In genomic region chr20:4875578-4876067, GRCh38 we compare ENCODE assay signal across 1 cellular context.
TF ChIP-seq lines count a peak whose summit lies in the region.

No MANE protein-coding gene starts in this region.

TF ChIP-seq in WTC11, 78 proteins besides CTCF, POLR2A, EP300 and RAD21 (continued from another document):
- TF ChIP-seq, protein P1, sequence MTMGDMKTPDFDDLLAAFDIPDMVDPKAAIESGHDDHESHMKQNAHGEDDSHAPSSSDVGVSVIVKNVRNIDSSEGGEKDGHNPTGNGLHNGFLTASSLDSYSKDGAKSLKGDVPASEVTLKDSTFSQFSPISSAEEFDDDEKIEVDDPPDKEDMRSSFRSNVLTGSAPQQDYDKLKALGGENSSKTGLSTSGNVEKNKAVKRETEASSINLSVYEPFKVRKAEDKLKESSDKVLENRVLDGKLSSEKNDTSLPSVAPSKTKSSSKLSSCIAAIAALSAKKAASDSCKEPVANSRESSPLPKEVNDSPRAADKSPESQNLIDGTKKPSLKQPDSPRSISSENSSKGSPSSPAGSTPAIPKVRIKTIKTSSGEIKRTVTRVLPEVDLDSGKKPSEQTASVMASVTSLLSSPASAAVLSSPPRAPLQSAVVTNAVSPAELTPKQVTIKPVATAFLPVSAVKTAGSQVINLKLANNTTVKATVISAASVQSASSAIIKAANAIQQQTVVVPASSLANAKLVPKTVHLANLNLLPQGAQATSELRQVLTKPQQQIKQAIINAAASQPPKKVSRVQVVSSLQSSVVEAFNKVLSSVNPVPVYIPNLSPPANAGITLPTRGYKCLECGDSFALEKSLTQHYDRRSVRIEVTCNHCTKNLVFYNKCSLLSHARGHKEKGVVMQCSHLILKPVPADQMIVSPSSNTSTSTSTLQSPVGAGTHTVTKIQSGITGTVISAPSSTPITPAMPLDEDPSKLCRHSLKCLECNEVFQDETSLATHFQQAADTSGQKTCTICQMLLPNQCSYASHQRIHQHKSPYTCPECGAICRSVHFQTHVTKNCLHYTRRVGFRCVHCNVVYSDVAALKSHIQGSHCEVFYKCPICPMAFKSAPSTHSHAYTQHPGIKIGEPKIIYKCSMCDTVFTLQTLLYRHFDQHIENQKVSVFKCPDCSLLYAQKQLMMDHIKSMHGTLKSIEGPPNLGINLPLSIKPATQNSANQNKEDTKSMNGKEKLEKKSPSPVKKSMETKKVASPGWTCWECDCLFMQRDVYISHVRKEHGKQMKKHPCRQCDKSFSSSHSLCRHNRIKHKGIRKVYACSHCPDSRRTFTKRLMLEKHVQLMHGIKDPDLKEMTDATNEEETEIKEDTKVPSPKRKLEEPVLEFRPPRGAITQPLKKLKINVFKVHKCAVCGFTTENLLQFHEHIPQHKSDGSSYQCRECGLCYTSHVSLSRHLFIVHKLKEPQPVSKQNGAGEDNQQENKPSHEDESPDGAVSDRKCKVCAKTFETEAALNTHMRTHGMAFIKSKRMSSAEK (CRISPR knock-in tag; IDR thresholded peaks at IDR 0.05; ENCODE audit: borderline replicate concordance): no peak
TF ChIP-seq in WTC11: peak in this region for 0.
